26 cellular contexts compared by ENCODE assay signal in genomic region chr5:56475689-56476486, GRCh38.
DNase-seq lines count a peak whose midpoint lies in the region; ATAC-seq, FAIRE-seq and TF ChIP-seq lines count a peak whose summit lies in the region.
"Had no signal": no experiment of that assay in that cellular context is flagged by ENCODE, and none has a peak within 500 bp of the region (broad histone marks: within the 10 kb centered on the region; RNA-seq: fewer than 3 reads in every experiment).

No MANE protein-coding gene starts in this region.

- TF ChIP-seq EP300 in A549 (IDR thresholded peaks at IDR 0.05) (no peak), suprapubic skin (IDR thresholded peaks at IDR 0.05) (no peak)

- no TSS peak for BruUV-seq in IMR-90 (replicated peaks; lab: Mats Ljungman, UMichigan)

- peak overlapping the region; percentile 94 for H3K4ac ChIP-seq in IMR-90 (ENCODE audit: low read depth, low read length)

- peak overlapping the region; percentile 80 for H3K18ac ChIP-seq in IMR-90 (ENCODE audit: low read depth, low read length)

- H3K4me1 ChIP-seq in A549 (peaks cover 18% of the 10 kb centered on the region), IMR-90 (ENCODE audit: control insufficient read depth, insufficient read depth, low read length) (peaks cover 24% of the 10 kb centered on the region), suprapubic skin (peaks cover 32% of the 10 kb centered on the region)

- in situ Hi-C loops in IMR-90 (cut with MboI; ENCODE audit: low sequenced_read_pairs) = no loop called here

- no peaks in the 10 kb centered on the region for H4K20me1 ChIP-seq in IMR-90 (ENCODE audit: insufficient read depth, low read length)

- H4K5ac ChIP-seq in IMR-90 (ENCODE audit: low read depth, low read length) = peak overlapping the region; percentile 15; the same call in 1 of the 2 replicates

- peak overlapping the region; percentile 98 for H2BK120ac ChIP-seq in IMR-90 (ENCODE audit: low read depth, low read length)

- peaks cover 8% of the 10 kb centered on the region for H3K36me3 Mint-ChIP-seq in mesothelial cell of epicardium
- H3K36me3 Mint-ChIP-seq: CD8-positive, alpha-beta T cell had no signal

- H2BK20ac ChIP-seq in IMR-90 (ENCODE audit: low read depth, low read length) = peak overlapping the region; percentile 97

- intact Hi-C loops in IMR-90 (cut with micrococcal nuclease) (loop anchor here (5.0 kb wide), 2 partner anchors 59 to 119 kb away; no protein-coding TSS in a partner anchor), cardiac septum (cut with DNase I) (no loop called here)

- H3K27me3 Mint-ChIP-seq in mesothelial cell of epicardium (ENCODE audit: low read depth) = no peaks in the 10 kb centered on the region

- H3K4me3 ChIP-seq in A549 (no peak overlapping the region), IMR-90 (ENCODE audit: insufficient read depth, low read depth, low read length) (no peak overlapping the region), suprapubic skin (no peak overlapping the region)
- H3K4me3 ChIP-seq: lung had no signal

- ATAC-seq in A549 (no peak), IMR-90 (ENCODE audit: low read depth) (peak; percentile 22)
- ATAC-seq: CD8-positive, alpha-beta T cell; foreskin keratinocyte; naive thymus-derived CD8-positive, alpha-beta T cell; stimulated activated naive CD8-positive, alpha-beta T cell treated with anti-CD3 and anti-CD28 coated beads, Interleukin-15, amount 100 ng/mL, for 72 hours had no signal

- H3K14ac ChIP-seq in IMR-90 (replicated peaks; ENCODE audit: low read depth, low read length) = peak overlapping the region; percentile 89

- peaks cover 43% of the 10 kb centered on the region for H3K4me1 Mint-ChIP-seq in mesothelial cell of epicardium

- POLR2A ChIA-PET in A549 (lab: Yijun Ruan, JAX) = no interaction called here
- POLR2A ChIA-PET in IMR-90 (lab: Charles Lee; ENCODE audit: unreplicated experiment) = no interaction called here

- peak overlapping the region; percentile 85 for H3K27ac Mint-ChIP-seq in mesothelial cell of epicardium
- H3K27ac Mint-ChIP-seq: CD8-positive, alpha-beta T cell; stimulated activated naive CD8-positive, alpha-beta T cell treated with anti-CD3 and anti-CD28 coated beads, Interleukin-15, amount 100 ng/mL, for 72 hours had no signal

- H3K9ac ChIP-seq in IMR-90 (ENCODE audit: low read depth, low read length) = peak overlapping the region; percentile 33; the same call in 1 of the 2 replicates

- peaks cover 19% of the 10 kb centered on the region for H3K9me1 ChIP-seq in IMR-90 (ENCODE audit: insufficient read depth, low read length)

- peak overlapping the region; percentile 77 for H2AK5ac ChIP-seq in IMR-90 (ENCODE audit: low read depth, low read length)

- H3K27me3 ChIP-seq in IMR-90 (ENCODE audit: control insufficient read depth, insufficient read depth, low read length) (no peaks in the 10 kb centered on the region), suprapubic skin (no peaks in the 10 kb centered on the region)
- H3K27me3 ChIP-seq: foreskin keratinocyte had no signal

- WGBS in A549 (ENCODE audit: missing lambda C conversion rate) = 63% methylated on average over 4 of the region's 4 CpGs
- no CpG with 5 or more reads among the region's 4 CpGs for WGBS in IMR-90 (ENCODE audit: extremely low coverage in 2 of 2, insufficient read length in 1 of 2), 2 experiments
- WGBS in suprapubic skin = 68% methylated on average over 4 of the region's 4 CpGs

- H3K9me3 Mint-ChIP-seq in mesothelial cell of epicardium = peaks cover 9% of the 10 kb centered on the region
- H3K9me3 Mint-ChIP-seq: CD8-positive, alpha-beta T cell; naive thymus-derived CD8-positive, alpha-beta T cell; stimulated activated naive CD8-positive, alpha-beta T cell treated with anti-CD3 and anti-CD28 coated beads, Interleukin-15, amount 100 ng/mL, for 72 hours had no signal

- H3K23ac ChIP-seq in IMR-90 (ENCODE audit: low read depth, low read length) = peak overlapping the region; percentile 93

- H3K27ac ChIP-seq in A549 (peak overlapping the region in 1 of 2 experiments; percentile 12; a peak in 1 of 6 replicates), IMR-90 (ENCODE audit: insufficient read depth, low read length) (peak overlapping the region; percentile 60), suprapubic skin (no peak overlapping the region)
- H3K27ac ChIP-seq: epithelial cell of prostate, foreskin keratinocyte had no signal

- H4K91ac ChIP-seq in IMR-90 (ENCODE audit: insufficient read depth, low read depth, low read length) = peak overlapping the region; percentile 91

- peak overlapping the region; percentile 46; the same call in 1 of the 2 replicates for H3K56ac ChIP-seq in IMR-90 (ENCODE audit: extremely low read depth, insufficient read depth, low read length)

- FAIRE-seq in A549 (lab: Jason Lieb, UNC) = no peak

- CTCF ChIA-PET in A549 (lab: Yijun Ruan, JAX) (interaction anchor here (0.9 to 2.1 kb wide), 4 partner anchors 58 to 206 kb away, joined by 3 to 4 read pairs (median 3); no protein-coding TSS in a partner anchor), IMR-90 (lab: Yijun Ruan, JAX) (interaction anchor here (0.7 to 1.0 kb wide), 3 partner anchors 64 to 360 kb away, joined by 3 to 4 read pairs (median 3); no protein-coding TSS in a partner anchor)

- H3K36me3 ChIP-seq in IMR-90 (ENCODE audit: control insufficient read depth, insufficient read depth, low read length) = no peaks in the 10 kb centered on the region
- H3K36me3 ChIP-seq in suprapubic skin = no peaks in the 10 kb centered on the region

- TF ChIP-seq POLR2A in A549 (IDR thresholded peaks at IDR 0.05; ENCODE audit: low read length) (no peak), IMR-90 (IDR thresholded peaks at IDR 0.05; ENCODE audit: low read depth, low read length) (no peak), suprapubic skin (IDR thresholded peaks at IDR 0.05) (no peak)

- H2BK15ac ChIP-seq in IMR-90 (ENCODE audit: low read depth, low read length) = peak overlapping the region; percentile 78; the same call in 2 of the 3 replicates

- H3K79me1 ChIP-seq in IMR-90 (ENCODE audit: low read depth in 1 of 2, low read length in 2 of 2) = peaks cover 0 to 4% of the 10 kb centered on the region in 2 experiments; a peak in 1 of 4 replicates

- H3K4me2 ChIP-seq in A549 (peak overlapping the region; percentile 51), IMR-90 (ENCODE audit: low read depth, low read length) (no peak overlapping the region; the same call in 1 of the 2 replicates)

- dilution Hi-C loops in IMR-90 (cut with HindIII; ENCODE audit: low sequenced_read_pairs, unreplicated experiment) = no loop called here

- no peak overlapping the region for H3K4me3 Mint-ChIP-seq in mesothelial cell of epicardium
- H3K4me3 Mint-ChIP-seq: CD8-positive, alpha-beta T cell; stimulated activated naive CD8-positive, alpha-beta T cell treated with anti-CD3 and anti-CD28 coated beads, Interleukin-15, amount 100 ng/mL, for 72 hours had no signal

- H2BK5ac ChIP-seq in IMR-90 (ENCODE audit: low read depth, low read length, poor library complexity, severe bottlenecking) = peak overlapping the region; percentile 70

- no peak for TF ChIP-seq CTCF in A549 (IDR thresholded peaks at IDR 0.05)
- TF ChIP-seq CTCF in IMR-90 (conservative IDR thresholded peaks at IDR 0.05; ENCODE audit: low read depth, low read length) = no peak
- TF ChIP-seq CTCF in mesothelial cell of epicardium (IDR thresholded peaks at IDR 0.05; ENCODE audit: unreplicated experiment) = no peak
- no peak for TF ChIP-seq CTCF in suprapubic skin (IDR thresholded peaks at IDR 0.05)

- H4K8ac ChIP-seq in IMR-90 (ENCODE audit: low read depth in 2 of 2, low read length in 2 of 2) = peak overlapping the region in 1 of 2 experiments; percentile 95; a peak in 3 of 4 replicates

- H3K9me3 ChIP-seq in A549 = no peaks in the 10 kb centered on the region
- no peaks in the 10 kb centered on the region for H3K9me3 ChIP-seq in IMR-90 (ENCODE audit: control insufficient read depth, insufficient read depth, low read length)
- H3K9me3 ChIP-seq in suprapubic skin = no peaks in the 10 kb centered on the region

- H2AK9ac ChIP-seq in IMR-90 (replicated peaks; ENCODE audit: low read depth, low read length, poor library complexity) = peak overlapping the region; percentile 35

- TF ChIP-seq RAD21 in A549 (conservative IDR thresholded peaks at IDR 0.05 in 1 of 2, IDR thresholded peaks at IDR 0.05 in 1 of 2) (no peak), IMR-90 (IDR thresholded peaks at IDR 0.05; ENCODE audit: low read length) (no peak)

- H2AFZ ChIP-seq in IMR-90 (replicated peaks; ENCODE audit: low read length, poor library complexity) = peak overlapping the region; percentile 86

- DNase-seq in A549 (ENCODE audit: low read depth in 1 of 2, low spot score in 1 of 2) (no peak), IMR-90 (peak; percentile 50), astrocyte of the hippocampus (ENCODE audit: low read depth, low spot score) (peak; percentile 9), mesothelial cell of epicardium (ENCODE audit: low spot score in 2 of 2, unreplicated experiment in 2 of 2) (no peak), suprapubic skin (ENCODE audit: low spot score in 2 of 2) (no peak), cortex of kidney (lab: John Stamatoyannopoulos, UW) (no peak), NCI-H128 (lab: John Stamatoyannopoulos, UW; ENCODE audit: unreplicated experiment) (no peak), cardiac septum (ENCODE audit: low spot score) (no peak)
- DNase-seq: activated CD4-positive, alpha-beta T cell treated with anti-CD3 and anti-CD28 coated beads, Interleukin-2, amount 50 U/mL, for 1 hour; activated gamma-delta T cell treated with Interleukin-2 at 50 U/mL for 16 hours; activated T-cell treated with anti-CD3 and anti-CD28 coated beads for 4 hours; aorta; CD8-positive, alpha-beta T cell; dermis blood vessel endothelial cell; DND-41; foreskin keratinocyte; hypothalamus; islet precursor cell; naive thymus-derived CD8-positive, alpha-beta T cell; NCI-H1092; NCI-H2081; NCI-H510A; stimulated activated naive CD8-positive, alpha-beta T cell treated with anti-CD3 and anti-CD28 coated beads, Interleukin-15, amount 100 ng/mL, for 72 hours; T-helper 1 cell had no signal

TF ChIP-seq in A549, 52 proteins besides CTCF, POLR2A, EP300 and RAD21 (continues in another document):
- TF ChIP-seq MAX (IDR thresholded peaks at IDR 0.05) (no peak), HES2 (IDR thresholded peaks at IDR 0.05) (no peak)

TF ChIP-seq in IMR-90, 13 proteins besides CTCF, POLR2A, EP300 and RAD21 (continues in another document):
- TF ChIP-seq NFE2L2 (IDR thresholded peaks at IDR 0.05; ENCODE audit: low read depth, low read length) (no peak), MAFK (IDR thresholded peaks at IDR 0.05; ENCODE audit: low read depth, low read length) (no peak), RFX5 (IDR thresholded peaks at IDR 0.05; ENCODE audit: low read depth, low read length) (no peak), RCOR1 (IDR thresholded peaks at IDR 0.05; ENCODE audit: insufficient replicate concordance, low read length) (no peak), FOS (IDR thresholded peaks at IDR 0.05; ENCODE audit: low read depth, low read length) (no peak)

Comparison
In these comparisons a context has a peak if more than half of its experiments do, and no peak if none do; other contexts are left out.
1. DNase-seq: peak in IMR-90 (single experiment) and astrocyte of the hippocampus (single experiment); none in A549 (0 of 2), mesothelial cell of epicardium (0 of 2), suprapubic skin (0 of 2), cortex of kidney (single experiment), NCI-H128 (single experiment) and cardiac septum (single experiment).